In genomic region chr10:122567056-122567660, GRCh38 we compare ENCODE assay signal across 8 cellular contexts. TPM values are rescaled to one million over a fixed set of nuclear protein-coding genes. Genes with fewer than 3 reads are reported as not detected.
DNase-seq lines count a peak whose midpoint lies in the region; ATAC-seq and TF ChIP-seq lines count a peak whose summit lies in the region.

No MANE protein-coding gene starts in this region.

- intact Hi-C loops in activated CD4-positive, alpha-beta T cell treated with anti-CD3 and anti-CD28 coated beads for 36 hours (cut with DNase I, micrococcal nuclease): loop anchor here (1.0 to 10.0 kb wide), 5 partner anchors 55 to 990 kb away; no protein-coding TSS in a partner anchor
- intact Hi-C loops in OCI-LY7 (cut with micrococcal nuclease; ENCODE audit: unreplicated experiment): loop anchor here (10.0 kb wide), 2 partner anchors 122 to 138 kb away; no protein-coding TSS in a partner anchor

- H3K4me3 ChIP-seq in OCI-LY7 (ENCODE audit: low read depth, low read length, poor library complexity, severe bottlenecking): no peak overlapping the region

- no peak overlapping the region for H2AFZ ChIP-seq in OCI-LY7 (ENCODE audit: low read length)

- H3K36me3 Mint-ChIP-seq in activated CD4-positive, alpha-beta T cell treated with anti-CD3 and anti-CD28 coated beads for 36 hours (ENCODE audit: low read depth): no peaks in the 10 kb centered on the region
- no peaks in the 10 kb centered on the region for H3K36me3 Mint-ChIP-seq in nephron progenitor cell (ENCODE audit: low read depth)

- no peaks in the 10 kb centered on the region for H4K20me1 ChIP-seq in OCI-LY7 (ENCODE audit: insufficient read depth, low read length)

- DNase-seq in activated CD4-positive, alpha-beta T cell treated with anti-CD3 and anti-CD28 coated beads for 36 hours: peak; percentile 64
- DNase-seq in activated CD4-positive, alpha-beta T cell treated with anti-CD3 and anti-CD28 coated beads for 1 hour: no peak
- DNase-seq in OCI-LY7 (ENCODE audit: low spot score) (peak; percentile 7), dermis blood vessel endothelial cell (peak; percentile 66), nephron progenitor cell (peak; percentile 37), NCI-H2171 treated with DMSO at 0.1 percent for 48 hours (lab: John Stamatoyannopoulos, UW) (no peak)
- DNase-seq in effector CD8-positive, alpha-beta T cell (lab: John Stamatoyannopoulos, UW): no peak

- POLR2A ChIA-PET in activated CD4-positive, alpha-beta T cell treated with anti-CD3 and anti-CD28 coated beads for 36 hours (lab: Charles Lee): no interaction called here
- POLR2A ChIA-PET in OCI-LY7 (lab: Charles Lee): no interaction called here

- no peak overlapping the region for H3K27ac ChIP-seq in OCI-LY7 (ENCODE audit: low read depth, low read length, poor library complexity, severe bottlenecking)

- H3K4me2 ChIP-seq in OCI-LY7 (ENCODE audit: low read length): no peak overlapping the region

- H3K4me3 Mint-ChIP-seq in activated CD4-positive, alpha-beta T cell treated with anti-CD3 and anti-CD28 coated beads for 36 hours: no peak overlapping the region
- H3K4me3 Mint-ChIP-seq in nephron progenitor cell: no peak overlapping the region

- no peaks in the 10 kb centered on the region for H3K36me3 ChIP-seq in OCI-LY7 (ENCODE audit: insufficient read depth, low read length)

- TF ChIP-seq CTCF in OCI-LY7 (conservative IDR thresholded peaks at IDR 0.05; ENCODE audit: low read length) (peak; percentile 78), nephron progenitor cell (IDR thresholded peaks at IDR 0.05) (peak; percentile 52)

- H3K9me2 ChIP-seq in OCI-LY7 (ENCODE audit: insufficient read depth, low read length): no peaks in the 10 kb centered on the region

- CTCF ChIA-PET in activated CD4-positive, alpha-beta T cell treated with anti-CD3 and anti-CD28 coated beads for 36 hours (lab: Charles Lee): interaction anchor here (0.7 to 2.4 kb wide), 7 partner anchors 70 to 299 kb away, joined by 3 to 26 read pairs (median 4); no protein-coding TSS in a partner anchor
- CTCF ChIA-PET in OCI-LY7 (lab: Charles Lee; ENCODE audit: unreplicated experiment): no interaction called here

- H3K9me3 ChIP-seq in OCI-LY7 (ENCODE audit: low read length): no peaks in the 10 kb centered on the region

- H3K9me3 Mint-ChIP-seq in activated CD4-positive, alpha-beta T cell treated with anti-CD3 and anti-CD28 coated beads for 36 hours (ENCODE audit: low read depth): no peaks in the 10 kb centered on the region
- no peaks in the 10 kb centered on the region for H3K9me3 Mint-ChIP-seq in nephron progenitor cell

- H3K4me1 ChIP-seq in OCI-LY7 (ENCODE audit: insufficient read depth, low read length, poor library complexity, severe bottlenecking): no peaks in the 10 kb centered on the region

- no peaks in the 10 kb centered on the region for H3K79me2 ChIP-seq in OCI-LY7 (ENCODE audit: insufficient read depth, low read depth, low read length)

- peak; percentile 64 for ATAC-seq in activated CD4-positive, alpha-beta T cell treated with anti-CD3 and anti-CD28 coated beads for 36 hours
- ATAC-seq in GM18498 (IDR thresholded peaks at IDR 0.05; ENCODE audit: unreplicated experiment): no peak

- H3K27ac Mint-ChIP-seq in activated CD4-positive, alpha-beta T cell treated with anti-CD3 and anti-CD28 coated beads for 36 hours: no peak overlapping the region
- no peak overlapping the region for H3K27ac Mint-ChIP-seq in nephron progenitor cell

- BruUV-seq in OCI-LY7 (replicated peaks; lab: Mats Ljungman, UMichigan): no TSS peak

- peaks cover 12% of the 10 kb centered on the region for H3K27me3 Mint-ChIP-seq in activated CD4-positive, alpha-beta T cell treated with anti-CD3 and anti-CD28 coated beads for 36 hours
- H3K27me3 Mint-ChIP-seq in nephron progenitor cell (ENCODE audit: low read depth, poor library complexity): peaks cover 56% of the 10 kb centered on the region

- no peaks in the 10 kb centered on the region for H3K4me1 Mint-ChIP-seq in activated CD4-positive, alpha-beta T cell treated with anti-CD3 and anti-CD28 coated beads for 36 hours
- H3K4me1 Mint-ChIP-seq in nephron progenitor cell: no peaks in the 10 kb centered on the region

RNA-seq across cellular contexts. Expression of gene DMBT1, which starts 6.6 kb away (rescaled TPM):
- total RNA-seq in activated CD4-positive, alpha-beta T cell treated with anti-CD3 and anti-CD28 coated beads for 36 hours: not detected
- not detected in 2 replicates for total RNA-seq in OCI-LY7 (2014; rRNA removed; shearing (Covaris generic))
- total RNA-seq in OCI-LY7 (2022): not detected in 2 replicates
- not detected in 2 replicates for total RNA-seq in dermis blood vessel endothelial cell

Comparison
In these comparisons a context has a peak if more than half of its experiments do, and no peak if none do; other contexts are left out.
1. DNase-seq: peak in activated CD4-positive, alpha-beta T cell treated with anti-CD3 and anti-CD28 coated beads for 36 hours (single experiment), OCI-LY7 (single experiment), dermis blood vessel endothelial cell (single experiment) and nephron progenitor cell (single experiment); none in activated CD4-positive, alpha-beta T cell treated with anti-CD3 and anti-CD28 coated beads for 1 hour (single experiment), NCI-H2171 treated with DMSO at 0.1 percent for 48 hours (single experiment) and effector CD8-positive, alpha-beta T cell (single experiment).